ENCODE assay signal across 7 cellular contexts in genomic region chr3:40627095-40627494, GRCh38.
"Had no signal": no experiment of that assay in that cellular context is flagged by ENCODE, and none has a peak within 500 bp of the region (broad histone marks: within the 10 kb centered on the region; RNA-seq: fewer than 3 reads in every experiment).

No MANE protein-coding gene starts in this region.

- ATAC-seq: HCT116, K562 had no signal

- H3K27ac Mint-ChIP-seq: HFFc6 had no signal

- H3K4me3 Mint-ChIP-seq: HFFc6 had no signal

- DNase-seq: GM23248, GOT3, H7, HFFc6, IMR-90 had no signal
